ENCODE assay signal across 8 cellular contexts in the genomic region with DNA sequence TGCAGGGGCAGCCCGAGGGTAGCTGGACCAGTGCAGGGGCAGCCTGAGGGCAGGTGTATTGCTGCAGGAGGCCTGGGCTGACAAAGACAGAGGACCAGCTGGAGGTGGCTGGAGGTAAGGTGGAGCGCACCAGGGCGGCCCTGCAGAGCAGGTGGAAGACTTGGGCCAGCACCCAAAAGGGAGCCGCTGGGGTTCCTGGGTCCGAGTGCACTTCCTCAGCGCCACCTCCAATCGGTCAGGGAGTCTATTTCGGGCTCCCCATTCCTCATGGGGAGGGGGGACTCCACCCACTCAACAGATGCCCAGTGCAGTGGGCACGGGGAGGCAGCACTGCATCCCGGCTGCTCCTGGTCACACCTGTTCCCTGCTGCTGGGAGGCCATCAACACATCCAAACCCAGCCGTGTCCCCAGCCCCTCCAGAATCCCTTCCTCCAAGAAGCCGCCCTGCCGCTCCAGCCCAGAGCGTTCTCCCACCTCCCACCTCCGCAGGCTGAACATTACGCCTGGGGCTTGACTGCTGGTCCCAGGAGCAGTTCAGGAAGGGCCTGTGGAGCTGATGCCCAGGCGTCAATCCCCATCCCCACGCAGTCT. TPM values are rescaled to one million over a fixed set of nuclear protein-coding genes. Genes with fewer than 3 reads are reported as not detected.
DNase-seq lines count a peak whose midpoint lies in the region; ATAC-seq and TF ChIP-seq lines count a peak whose summit lies in the region.

No MANE protein-coding gene starts in this region.

- H4K5ac ChIP-seq in H9 (ENCODE audit: insufficient read length, low read depth, low read length), result no peak overlapping the region

- no peak overlapping the region for H4K8ac ChIP-seq in H9 (replicated peaks; ENCODE audit: insufficient read length, low read depth, low read length)

- POLR2A ChIA-PET in activated CD8-positive, alpha-beta T cell treated with anti-CD3 and anti-CD28 coated beads for 36 hours (lab: Charles Lee), result interaction anchor here (0.9 kb wide), 1 partner anchor 255 kb away, joined by 3 read pairs; no protein-coding TSS in a partner anchor

- CTCF ChIA-PET in activated CD8-positive, alpha-beta T cell treated with anti-CD3 and anti-CD28 coated beads for 36 hours (lab: Charles Lee), result interaction anchor here (1.1 kb wide), 1 partner anchor 412 kb away, joined by 3 read pairs; no protein-coding TSS in a partner anchor

- peaks cover 33% of the 10 kb centered on the region for H3K27me3 Mint-ChIP-seq in H9 (ENCODE audit: low read depth)
- no peaks in the 10 kb centered on the region for H3K27me3 Mint-ChIP-seq in activated CD8-positive, alpha-beta T cell treated with anti-CD3 and anti-CD28 coated beads for 36 hours

- H4K91ac ChIP-seq in H9 (ENCODE audit: insufficient read length, low read depth, low read length), result no peak overlapping the region

- no peak overlapping the region for H3T11ph ChIP-seq in H9 (ENCODE audit: low read length)

- H3K79me1 ChIP-seq in H9 (ENCODE audit: insufficient read depth, low read depth, low read length, poor library complexity, severe bottlenecking), result peaks cover 4% of the 10 kb centered on the region

- no peak overlapping the region for H2AFZ ChIP-seq in H9 (ENCODE audit: low read length)

- H3K9me3 ChIP-seq in H9 (ENCODE audit: control insufficient read depth, low read depth, low read length) (no peaks in the 10 kb centered on the region), right atrium auricular region (no peaks in the 10 kb centered on the region)

- H3K14ac ChIP-seq in H9 (ENCODE audit: insufficient read depth, low read length), result no peak overlapping the region

- peaks cover 4% of the 10 kb centered on the region; the same call in 1 of the 2 replicates for H3K79me2 ChIP-seq in H9 (ENCODE audit: insufficient read depth, low read length)

- H4K20me1 ChIP-seq in H9 (ENCODE audit: control insufficient read depth, insufficient read depth, insufficient read length), result no peaks in the 10 kb centered on the region

- H3K23me2 ChIP-seq in H9 (ENCODE audit: insufficient read length, low read depth, low read length, poor library complexity, severe bottlenecking), result peaks cover 13% of the 10 kb centered on the region

- H3K4me1 ChIP-seq in H9 (ENCODE audit: insufficient read depth, low read length) (no peaks in the 10 kb centered on the region), right atrium auricular region (peaks cover 0 to 26% of the 10 kb centered on the region in 2 donors)

- no peak overlapping the region for H2BK120ac ChIP-seq in H9 (ENCODE audit: low read depth, low read length, poor library complexity, severe bottlenecking)

- no peak overlapping the region for H2AK5ac ChIP-seq in H9 (ENCODE audit: insufficient read length, low read length)

- H3K27ac ChIP-seq in H9 (ENCODE audit: insufficient read length, low read depth, low read length) (no peak overlapping the region), right atrium auricular region (peak overlapping the region in 1 of 2 donors; percentile 84), skin epidermis (peak overlapping the region in 1 of 21 experiments; percentile 92)

- H3K9ac ChIP-seq in H9 (ENCODE audit: extremely low read depth, insufficient read length, low read length), result no peak overlapping the region

- no peak overlapping the region for H2BK20ac ChIP-seq in H9 (ENCODE audit: low read depth, low read length, poor library complexity, severe bottlenecking)

- no peak overlapping the region; a peak in 1 of 7 replicates for H3K27ac Mint-ChIP-seq in H9
- no peak overlapping the region for H3K27ac Mint-ChIP-seq in activated CD8-positive, alpha-beta T cell treated with anti-CD3 and anti-CD28 coated beads for 36 hours

- peaks cover 0 to 3% of the 10 kb centered on the region in 2 experiments; a peak in 1 of 5 replicates for H3K9me3 Mint-ChIP-seq in H9
- H3K9me3 Mint-ChIP-seq in activated CD8-positive, alpha-beta T cell treated with anti-CD3 and anti-CD28 coated beads for 36 hours, result no peaks in the 10 kb centered on the region

- H3K4me2 ChIP-seq in H9 (ENCODE audit: insufficient read depth, insufficient read length, low read length), result peak overlapping the region; percentile 96

- peaks cover 18% of the 10 kb centered on the region for H3K36me3 ChIP-seq in right atrium auricular region

- TF ChIP-seq CTCF in H9 (conservative IDR thresholded peaks at IDR 0.05), result no peak
- TF ChIP-seq CTCF in activated CD8-positive, alpha-beta T cell treated with anti-CD3 and anti-CD28 coated beads for 36 hours (IDR thresholded peaks at IDR 0.05), result no peak
- TF ChIP-seq CTCF in right atrium auricular region (IDR thresholded peaks at IDR 0.05), result no peak

- H3K23ac ChIP-seq in H9 (ENCODE audit: insufficient read length, low read depth, low read length), result no peak overlapping the region

- intact Hi-C loops in activated CD8-positive, alpha-beta T cell treated with anti-CD3 and anti-CD28 coated beads for 36 hours (cut with micrococcal nuclease), result no loop called here

- H3K56ac ChIP-seq in H9 (ENCODE audit: insufficient read length, low read depth, low read length), result no peak overlapping the region

- H3K4me3 ChIP-seq in right atrium auricular region (peak overlapping the region; percentile 95 to 97), skin epidermis (peak overlapping the region in 4 of 7 experiments; percentile 68 to 97 (median 85))

- H2BK15ac ChIP-seq in H9 (ENCODE audit: low read depth, low read length), result no peak overlapping the region

- H2BK12ac ChIP-seq in H9 (ENCODE audit: insufficient read length, low read depth, low read length), result no peak overlapping the region

- H3K36me3 Mint-ChIP-seq in H9 (ENCODE audit: insufficient read depth in 1 of 3, low read depth in 3 of 3), result peaks cover 8 to 24% (median 24%) of the 10 kb centered on the region in 3 experiments
- peaks cover 7% of the 10 kb centered on the region for H3K36me3 Mint-ChIP-seq in activated CD8-positive, alpha-beta T cell treated with anti-CD3 and anti-CD28 coated beads for 36 hours (ENCODE audit: low read depth)

- no CpG with 5 or more reads among the region's 18 CpGs for WGBS in H9 (ENCODE audit: extremely low coverage, insufficient read length, low lambda C conversion rate)

- H3K18ac ChIP-seq in H9 (ENCODE audit: insufficient read length, low read depth, low read length), result no peak overlapping the region

- H3K4me1 Mint-ChIP-seq in H9, result peaks cover 13 to 40% of the 10 kb centered on the region in 2 experiments
- peaks cover 30% of the 10 kb centered on the region for H3K4me1 Mint-ChIP-seq in activated CD8-positive, alpha-beta T cell treated with anti-CD3 and anti-CD28 coated beads for 36 hours (ENCODE audit: low read depth)

- H3K4me3 Mint-ChIP-seq in H9, result peak overlapping the region; percentile 99
- peak overlapping the region; percentile 100 for H3K4me3 Mint-ChIP-seq in activated CD8-positive, alpha-beta T cell treated with anti-CD3 and anti-CD28 coated beads for 36 hours

- H2BK5ac ChIP-seq in H9 (ENCODE audit: insufficient read length, low read length), result no peak overlapping the region

- DNase-seq in H9 (peak; percentile 25), right atrium auricular region (ENCODE audit: low spot score) (no peak), midbrain (lab: John Stamatoyannopoulos, UW) (no peak), UCSD-AML1 (lab: John Stamatoyannopoulos, UW; ENCODE audit: unreplicated experiment) (no peak)
- no peak for DNase-seq in activated CD8-positive, alpha-beta T cell treated with anti-CD3 and anti-CD28 coated beads for 36 hours

- no peak for ATAC-seq in activated CD8-positive, alpha-beta T cell treated with anti-CD3 and anti-CD28 coated beads for 36 hours
- ATAC-seq in GM21786 (IDR thresholded peaks at IDR 0.05; ENCODE audit: unreplicated experiment) (no peak), HG02970 (IDR thresholded peaks at IDR 0.05; ENCODE audit: low FRiP score, unreplicated experiment) (no peak)

- H3K27me3 ChIP-seq in H9 (ENCODE audit: insufficient read depth, low read length) (no peaks in the 10 kb centered on the region; the same call in 1 of the 2 replicates), right atrium auricular region (no peaks in the 10 kb centered on the region)

- no peak overlapping the region for H3K4ac ChIP-seq in H9 (ENCODE audit: low read depth, low read length)

RNA-seq across cellular contexts. Expression of gene LRPAP1, which starts 1.5 kb away (rescaled TPM):
- 84.3 and 85.9 TPM in 2 replicates for total RNA-seq in H9 (2021)
- 10 to 100 TPM; 46.0 to 49.8 TPM for total RNA-seq in activated CD8-positive, alpha-beta T cell treated with anti-CD3 and anti-CD28 coated beads for 36 hours
- total RNA-seq in right atrium auricular region, result 100 to 1,000 TPM; 256 to 321 TPM
